8 cellular contexts compared by ENCODE assay signal in the genomic region with DNA sequence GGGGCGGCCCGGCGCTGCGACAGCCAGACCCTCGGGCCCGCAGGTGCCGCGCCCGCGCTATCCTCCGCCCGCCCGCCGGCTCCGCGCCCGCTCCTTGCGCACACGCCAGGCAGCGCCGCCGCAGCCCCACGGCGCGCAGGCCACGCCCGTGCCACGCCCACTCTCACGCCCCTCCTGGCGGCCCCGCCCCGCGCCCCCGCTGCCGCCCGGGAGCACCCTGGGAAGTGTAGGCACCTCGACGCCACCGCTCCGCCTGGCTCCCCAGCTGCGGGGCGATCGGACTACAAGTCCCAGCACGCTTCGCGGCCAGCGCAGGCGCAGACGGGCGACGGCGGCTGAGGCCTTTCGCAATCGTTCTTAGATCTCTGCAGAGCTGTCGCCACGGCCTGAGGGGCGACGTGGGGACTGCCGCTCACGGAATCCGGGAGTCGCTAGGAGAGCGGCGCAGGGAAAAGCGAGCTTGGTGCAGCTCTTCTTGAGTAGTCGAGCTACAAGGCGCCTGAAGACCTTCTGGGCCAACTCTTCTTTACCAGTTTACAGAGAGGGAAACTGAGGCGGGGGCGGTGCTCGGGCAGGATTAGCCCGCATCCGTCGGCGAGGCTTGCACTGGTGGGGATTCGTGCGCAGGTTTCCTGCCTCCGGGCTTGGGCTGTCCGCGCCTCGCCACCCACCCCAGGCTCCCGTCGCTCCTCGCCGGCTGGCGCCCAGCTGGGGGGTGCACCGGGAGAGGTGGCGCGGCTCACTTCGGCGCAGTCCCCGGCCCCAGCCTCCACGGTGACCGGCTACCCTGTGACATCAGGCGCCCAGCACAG. TPM values are rescaled to one million over a fixed set of nuclear protein-coding genes. Genes with fewer than 3 reads are reported as not detected.
DNase-seq lines count a peak whose midpoint lies in the region; ATAC-seq, FAIRE-seq and TF ChIP-seq lines count a peak whose summit lies in the region.

Gene ABLIM2 (minus strand): TSS at position 104 of the 812 bp plus-strand sequence. CDS start 124 bp downstream, outside the sequence.

- WGBS in pancreas, 2 donors, result 0 to 1% methylated on average over 91 to 94 of the region's 94 CpGs

- H3K9me3 ChIP-seq in cardiac muscle cell (ENCODE audit: low read depth), result no peaks in the 10 kb centered on the region
- H3K9me3 ChIP-seq in pancreas, result no peaks in the 10 kb centered on the region
- H3K9me3 ChIP-seq in tibial artery, result no peaks in the 10 kb centered on the region

- H3K27me3 ChIP-seq in cardiac muscle cell (peaks cover 55% of the 10 kb centered on the region), pancreas (no peaks in the 10 kb centered on the region), tibial artery (no peaks in the 10 kb centered on the region)

- TF ChIP-seq CTCF in GM12864 (IDR thresholded peaks at IDR 0.05; ENCODE audit: low read depth, low read length, missing control alignments) (no peak), cardiac muscle cell (IDR thresholded peaks at IDR 0.05; ENCODE audit: low read depth, low read length) (no peak), pancreas (IDR thresholded peaks at IDR 0.05) (no peak), tibial artery (IDR thresholded peaks at IDR 0.05) (no peak)

- no peaks in the 10 kb centered on the region for H3K4me1 ChIP-seq in cardiac muscle cell (ENCODE audit: low read depth)
- peaks cover 0 to 17% (median 10%) of the 10 kb centered on the region in 3 donors for H3K4me1 ChIP-seq in pancreas
- peaks cover 0 to 36% (median 30%) of the 10 kb centered on the region in 4 donors for H3K4me1 ChIP-seq in tibial artery

- H3K36me3 ChIP-seq in cardiac muscle cell (no peaks in the 10 kb centered on the region), pancreas (no peaks in the 10 kb centered on the region), tibial artery (no peaks in the 10 kb centered on the region)

- H3K27ac ChIP-seq in cardiac muscle cell (no peak within 1 kb of the TSS), pancreas (peak within 1 kb of the TSS; percentile 47 to 67 (median 62)), tibial artery (peak within 1 kb of the TSS; percentile 49 to 59)

- peak within 1 kb of the TSS; percentile 62 for H3K4me3 ChIP-seq in GM12864 (ENCODE audit: low read depth, low read length)
- H3K4me3 ChIP-seq in cardiac muscle cell, result peak within 1 kb of the TSS; percentile 60
- H3K4me3 ChIP-seq in pancreas, result peak within 1 kb of the TSS; percentile 69 to 94 (median 82)
- H3K4me3 ChIP-seq in tibial artery, result peak within 1 kb of the TSS; percentile 62 to 80

- ATAC-seq in HG02678 (IDR thresholded peaks at IDR 0.05; ENCODE audit: unreplicated experiment), result peak; percentile 97
- ATAC-seq in pancreas, result peak; percentile 95 to 98 (median 96)

- intact Hi-C loops in pancreas (cut with DNase I), result no loop called here
- intact Hi-C loops in tibial artery (cut with DNase I; ENCODE audit: low total_unique reads), result loop anchor here (5.0 kb wide), 1 partner anchor 268 kb away; no protein-coding TSS in a partner anchor

- peak; percentile 94 for DNase-seq in GM12864 (ENCODE audit: low read depth)
- DNase-seq in NCI-H1105 treated with DMSO at 0.1 percent for 48 hours (lab: John Stamatoyannopoulos, UW), result peak; percentile 87
- DNase-seq in SKM-1 treated with dmso at 0.1 percent for 144 hours (lab: John Stamatoyannopoulos, UW; ENCODE audit: unreplicated experiment), result peak; percentile 99
- DNase-seq in activated naive CD8-positive, alpha-beta T cell treated with anti-CD3 and anti-CD28 coated beads, Interleukin-2, amount 50 U/mL, for 16 hours (ENCODE audit: low read depth, low spot score), result peak; percentile 97
- DNase-seq in cardiac muscle cell (ENCODE audit: low read depth in 1 of 2, low spot score in 1 of 2), result peak; percentile 98 to 99
- DNase-seq in pancreas, result peak; percentile 96 to 100 (median 99)
- DNase-seq in tibial artery, result peak; percentile 98 to 99

- no peak for FAIRE-seq in pancreas (lab: Jason Lieb, UNC)

RNA-seq across cellular contexts. Expression of gene ABLIM2, which starts in this region (rescaled TPM):
- total RNA-seq in cardiac muscle cell, result 5.8 and 7.4 TPM in 2 replicates
- 4.2 and 4.9 TPM in 2 replicates for polyA plus RNA-seq in cardiac muscle cell
- 1 to 10 TPM; 4.3 to 8.6 (median 6.0) TPM for total RNA-seq in pancreas
- polyA plus RNA-seq in pancreas, result 10 to 100 TPM in 1 of 2 donors, 1 to 10 TPM in 1; 6.1 to 13.1 TPM
